18 cellular contexts compared by ENCODE assay signal in the genomic region with DNA sequence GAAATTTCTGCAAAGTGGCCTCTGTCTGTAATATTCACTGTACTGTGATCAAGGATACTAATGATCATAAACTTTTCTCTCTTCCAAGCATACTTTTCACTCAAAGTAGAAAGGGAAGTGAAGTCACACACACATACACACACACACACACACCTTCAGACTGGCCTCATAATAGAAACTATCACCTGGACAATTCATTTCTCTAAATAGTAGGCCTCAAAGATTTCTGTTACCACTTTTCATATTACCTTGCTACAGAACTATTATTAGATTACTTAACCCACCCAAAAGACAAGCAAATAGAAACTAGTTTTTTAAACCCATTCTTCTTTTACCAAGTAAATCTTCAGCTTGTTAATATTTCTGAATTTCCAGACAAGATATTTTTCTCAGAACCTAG. TPM values are rescaled to one million over a fixed set of nuclear protein-coding genes. Genes with fewer than 3 reads are reported as not detected.
DNase-seq lines count a peak whose midpoint lies in the region; ATAC-seq and TF ChIP-seq lines count a peak whose summit lies in the region.
"Had no signal": no experiment of that assay in that cellular context is flagged by ENCODE, and none has a peak within 500 bp of the region (broad histone marks: within the 10 kb centered on the region; RNA-seq: fewer than 3 reads in every experiment).

No MANE protein-coding gene starts in this region.

- H3K9me3 ChIP-seq in spleen: no peaks in the 10 kb centered on the region

- H3K4me1 ChIP-seq in spleen: no peaks in the 10 kb centered on the region

- no peak for TF ChIP-seq CTCF in spleen (IDR thresholded peaks at IDR 0.05 in 8 of 11, conservative IDR thresholded peaks at IDR 0.05 in 3 of 11)

- no peak for DNase-seq in spleen
- DNase-seq in SW 1271 (lab: John Stamatoyannopoulos, UW): no peak
- no peak for DNase-seq in GF-D8 (lab: John Stamatoyannopoulos, UW)
- no peak for DNase-seq in HT-29 (ENCODE audit: low spot score)
- DNase-seq: activated T-cell treated with anti-CD3 and anti-CD28 coated beads, Interleukin-2, amount 50 U/mL, for 4 hours; effector memory CD8-positive, alpha-beta T cell; IMR-90; left ventricle myocardium superior; NCI-H1694 treated with DMSO at 0.1 percent for 48 hours; NCI-H2227 treated with DMSO at 0.1 percent for 48 hours; T-cell had no signal

- intact Hi-C loops in spleen (cut with DNase I; ENCODE audit: low total_unique reads): no loop called here

- H3K4me3 ChIP-seq in spleen: no peak overlapping the region

- ATAC-seq in GM19043 (IDR thresholded peaks at IDR 0.05; ENCODE audit: low read depth, unreplicated experiment) (peak; percentile 57), GM21576 (IDR thresholded peaks at IDR 0.05; ENCODE audit: unreplicated experiment) (peak; percentile 88), HG03135 (IDR thresholded peaks at IDR 0.05; ENCODE audit: unreplicated experiment) (peak; percentile 62)
- ATAC-seq: activated T-cell treated with anti-CD3 and anti-CD28 coated beads, Interleukin-2, amount 50 U/mL, for 4 hours; effector memory CD8-positive, alpha-beta T cell; left ventricle myocardium superior; Right ventricle myocardium inferior; T-cell had no signal

- TF ChIP-seq POLR2A in spleen (IDR thresholded peaks at IDR 0.05): no peak

- no peaks in the 10 kb centered on the region for H3K27me3 ChIP-seq in spleen (replicated peaks in 1 of 7)

- H3K36me3 ChIP-seq in spleen: no peaks in the 10 kb centered on the region

- peak overlapping the region in 5 of 8 donors; percentile 18 to 63 (median 47) for H3K27ac ChIP-seq in spleen

RNA-seq across cellular contexts. Expression of a gene that starts 12.2 kb away (rescaled TPM):
- 10 to 100 TPM; 11.1 to 58.4 (median 30.7) TPM for total RNA-seq in spleen
- 1 to 10 TPM in 2 of 3 donors, under 1 TPM in 1; 0.43 to 7.8 (median 3.1) TPM for polyA plus RNA-seq in spleen
- not detected in 2 replicates for total RNA-seq in HT-29 (2014; rRNA removed; shearing (Covaris generic))
- total RNA-seq: H1, IMR-90, left ventricle myocardium superior, renal cortical epithelial cell, Right ventricle myocardium inferior, temporal lobe had no signal
- polyA plus RNA-seq: H1, IMR-90 had no signal

RNA-seq across cellular contexts. Expression of a gene that starts 25.3 kb away (rescaled TPM):
- total RNA-seq in spleen: 1 to 10 TPM in 2 of 7 donors, under 1 TPM in 3, not detected in 2; 0.25 to 5.6 (median 0.77) TPM
- under 1 TPM in 2 of 3 donors, not detected in 1; 0.06 TPM for polyA plus RNA-seq in spleen
- not detected in 2 replicates for total RNA-seq in HT-29 (2014; rRNA removed; shearing (Covaris generic))
- total RNA-seq: H1, IMR-90, renal cortical epithelial cell, temporal lobe had no signal
- polyA plus RNA-seq: H1 had no signal

Comparison
In these comparisons a context has a peak if more than half of its experiments do, and no peak if none do; other contexts are left out.
1. RNA of a gene that starts 12.2 kb away (total RNA-seq): 11.1 to 58.4 TPM in spleen; not detected in HT-29; every median in the first group is over 10 times any median in the second.
2. Peak in every context shown above with its lines, with median percentiles within 50 percentile points of each other: ATAC-seq.